ENCODE assay signal across 1 cellular context in the genomic region with DNA sequence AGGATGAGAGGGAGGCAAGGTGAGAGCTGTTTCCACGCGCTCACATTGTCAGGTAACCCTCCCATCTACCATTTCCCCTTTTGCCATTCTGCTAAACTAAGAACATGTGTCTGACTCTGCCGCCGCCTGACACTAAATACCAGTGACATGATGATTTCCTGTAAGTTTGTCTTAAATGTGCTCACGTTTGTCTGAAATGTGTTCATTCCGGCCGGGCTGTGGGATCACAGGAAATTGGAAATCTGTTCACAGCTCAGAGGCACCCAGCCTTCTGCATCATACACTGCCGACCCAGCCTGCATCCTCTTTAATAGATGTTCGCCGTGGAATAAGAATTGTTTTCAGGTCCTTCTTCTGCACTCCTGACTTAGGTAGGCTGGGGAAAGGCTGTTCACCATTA.
TF ChIP-seq lines count a peak whose summit lies in the region.

No MANE protein-coding gene starts in this region.

TF ChIP-seq in GM23338, 12 proteins besides CTCF, POLR2A, EP300 and RAD21 (continued from another document):
- TF ChIP-seq, protein P1, sequence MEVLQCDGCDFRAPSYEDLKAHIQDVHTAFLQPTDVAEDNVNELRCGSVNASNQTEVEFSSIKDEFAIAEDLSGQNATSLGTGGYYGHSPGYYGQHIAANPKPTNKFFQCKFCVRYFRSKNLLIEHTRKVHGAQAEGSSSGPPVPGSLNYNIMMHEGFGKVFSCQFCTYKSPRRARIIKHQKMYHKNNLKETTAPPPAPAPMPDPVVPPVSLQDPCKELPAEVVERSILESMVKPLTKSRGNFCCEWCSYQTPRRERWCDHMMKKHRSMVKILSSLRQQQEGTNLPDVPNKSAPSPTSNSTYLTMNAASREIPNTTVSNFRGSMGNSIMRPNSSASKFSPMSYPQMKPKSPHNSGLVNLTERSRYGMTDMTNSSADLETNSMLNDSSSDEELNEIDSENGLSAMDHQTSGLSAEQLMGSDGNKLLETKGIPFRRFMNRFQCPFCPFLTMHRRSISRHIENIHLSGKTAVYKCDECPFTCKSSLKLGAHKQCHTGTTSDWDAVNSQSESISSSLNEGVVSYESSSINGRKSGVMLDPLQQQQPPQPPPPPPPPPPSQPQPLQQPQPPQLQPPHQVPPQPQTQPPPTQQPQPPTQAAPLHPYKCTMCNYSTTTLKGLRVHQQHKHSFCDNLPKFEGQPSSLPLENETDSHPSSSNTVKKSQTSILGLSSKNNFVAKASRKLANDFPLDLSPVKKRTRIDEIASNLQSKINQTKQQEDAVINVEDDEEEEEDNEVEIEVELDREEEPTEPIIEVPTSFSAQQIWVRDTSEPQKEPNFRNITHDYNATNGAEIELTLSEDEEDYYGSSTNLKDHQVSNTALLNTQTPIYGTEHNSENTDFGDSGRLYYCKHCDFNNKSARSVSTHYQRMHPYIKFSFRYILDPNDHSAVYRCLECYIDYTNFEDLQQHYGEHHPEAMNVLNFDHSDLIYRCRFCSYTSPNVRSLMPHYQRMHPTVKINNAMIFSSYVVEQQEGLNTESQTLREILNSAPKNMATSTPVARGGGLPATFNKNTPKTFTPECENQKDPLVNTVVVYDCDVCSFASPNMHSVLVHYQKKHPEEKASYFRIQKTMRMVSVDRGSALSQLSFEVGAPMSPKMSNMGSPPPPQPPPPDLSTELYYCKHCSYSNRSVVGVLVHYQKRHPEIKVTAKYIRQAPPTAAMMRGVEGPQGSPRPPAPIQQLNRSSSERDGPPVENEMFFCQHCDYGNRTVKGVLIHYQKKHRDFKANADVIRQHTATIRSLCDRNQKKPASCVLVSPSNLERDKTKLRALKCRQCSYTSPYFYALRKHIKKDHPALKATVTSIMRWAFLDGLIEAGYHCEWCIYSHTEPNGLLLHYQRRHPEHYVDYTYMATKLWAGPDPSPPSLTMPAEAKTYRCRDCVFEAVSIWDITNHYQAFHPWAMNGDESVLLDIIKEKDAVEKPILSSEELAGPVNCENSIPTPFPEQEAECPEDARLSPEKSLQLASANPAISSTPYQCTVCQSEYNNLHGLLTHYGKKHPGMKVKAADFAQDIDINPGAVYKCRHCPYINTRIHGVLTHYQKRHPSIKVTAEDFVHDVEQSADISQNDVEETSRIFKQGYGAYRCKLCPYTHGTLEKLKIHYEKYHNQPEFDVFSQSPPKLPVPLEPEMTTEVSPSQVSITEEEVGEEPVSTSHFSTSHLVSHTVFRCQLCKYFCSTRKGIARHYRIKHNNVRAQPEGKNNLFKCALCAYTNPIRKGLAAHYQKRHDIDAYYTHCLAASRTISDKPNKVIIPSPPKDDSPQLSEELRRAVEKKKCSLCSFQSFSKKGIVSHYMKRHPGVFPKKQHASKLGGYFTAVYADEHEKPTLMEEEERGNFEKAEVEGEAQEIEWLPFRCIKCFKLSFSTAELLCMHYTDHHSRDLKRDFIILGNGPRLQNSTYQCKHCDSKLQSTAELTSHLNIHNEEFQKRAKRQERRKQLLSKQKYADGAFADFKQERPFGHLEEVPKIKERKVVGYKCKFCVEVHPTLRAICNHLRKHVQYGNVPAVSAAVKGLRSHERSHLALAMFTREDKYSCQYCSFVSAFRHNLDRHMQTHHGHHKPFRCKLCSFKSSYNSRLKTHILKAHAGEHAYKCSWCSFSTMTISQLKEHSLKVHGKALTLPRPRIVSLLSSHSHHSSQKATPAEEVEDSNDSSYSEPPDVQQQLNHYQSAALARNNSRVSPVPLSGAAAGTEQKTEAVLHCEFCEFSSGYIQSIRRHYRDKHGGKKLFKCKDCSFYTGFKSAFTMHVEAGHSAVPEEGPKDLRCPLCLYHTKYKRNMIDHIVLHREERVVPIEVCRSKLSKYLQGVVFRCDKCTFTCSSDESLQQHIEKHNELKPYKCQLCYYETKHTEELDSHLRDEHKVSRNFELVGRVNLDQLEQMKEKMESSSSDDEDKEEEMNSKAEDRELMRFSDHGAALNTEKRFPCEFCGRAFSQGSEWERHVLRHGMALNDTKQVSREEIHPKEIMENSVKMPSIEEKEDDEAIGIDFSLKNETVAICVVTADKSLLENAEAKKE (CRISPR knock-in tag; IDR thresholded peaks at IDR 0.05) = no peak
- no peak for TF ChIP-seq ZNF114 (CRISPR knock-in tag; IDR thresholded peaks at IDR 0.05)
